8 cellular contexts compared by ENCODE assay signal in genomic region chr3:66378256-66378655, GRCh38.
DNase-seq lines count a peak whose midpoint lies in the region; ATAC-seq and TF ChIP-seq lines count a peak whose summit lies in the region.

No MANE protein-coding gene starts in this region.

- H3K4me1 ChIP-seq in left ventricle myocardium inferior (peaks cover 22% of the 10 kb centered on the region), stomach (peaks cover 0 to 25% (median 12%) of the 10 kb centered on the region in 4 donors)

- H3K36me3 ChIP-seq in left ventricle myocardium inferior (peaks cover 76% of the 10 kb centered on the region), stomach (peaks cover 45 to 99% (median 88%) of the 10 kb centered on the region in 4 donors)

- H3K4me3 Mint-ChIP-seq in endothelial cell (ENCODE audit: unreplicated experiment): no peak overlapping the region

- no peak for TF ChIP-seq POLR2A in stomach (IDR thresholded peaks at IDR 0.05)

- 73 to 89% (median 78%) methylated on average over 5 of the region's 5 CpGs for WGBS in stomach, 5 donors

- H3K9me3 ChIP-seq in left ventricle myocardium inferior (replicated peaks) (no peaks in the 10 kb centered on the region), stomach (no peaks in the 10 kb centered on the region)

- H3K27me3 Mint-ChIP-seq in endothelial cell (ENCODE audit: unreplicated experiment): peaks cover 2% of the 10 kb centered on the region

- no peaks in the 10 kb centered on the region for H3K9me3 Mint-ChIP-seq in endothelial cell (ENCODE audit: unreplicated experiment)

- DNase-seq in left ventricle myocardium inferior (no peak), left cardiac atrium (no peak), endothelial cell (ENCODE audit: low spot score) (peak; percentile 55), HK-2 (ENCODE audit: unreplicated experiment) (no peak), stomach (no peak)
- peak; percentile 25 for DNase-seq in activated CD4-positive, CD25-positive, alpha-beta regulatory T cell treated with anti-CD3 and anti-CD28 coated beads, Interleukin-2, amount 50 U/mL, for 16 hours (ENCODE audit: low read depth, low spot score)
- peak; percentile 14 for DNase-seq in stimulated activated CD4-positive, alpha-beta T cell treated with anti-CD3 and anti-CD28 coated beads, Interleukin-12 subunit alpha, Interleukin-12 subunit beta, amount 100 ng/mL, for 4 hours

- intact Hi-C loops in left ventricle myocardium inferior (cut with micrococcal nuclease): no loop called here
- intact Hi-C loops in left cardiac atrium (cut with DNase I): no loop called here
- intact Hi-C loops in stomach (cut with DNase I; ENCODE audit: low total_unique reads): no loop called here

- H3K27ac ChIP-seq in left ventricle myocardium inferior (replicated peaks): no peak overlapping the region
- H3K27ac ChIP-seq in stomach: peak overlapping the region in 2 of 5 donors; percentile 20 to 57

- no peak for ATAC-seq in left cardiac atrium
- ATAC-seq in HG02870 (IDR thresholded peaks at IDR 0.05; ENCODE audit: unreplicated experiment): no peak

- no peaks in the 10 kb centered on the region for H3K27me3 ChIP-seq in left ventricle myocardium inferior (ENCODE audit: low read depth)
- H3K27me3 ChIP-seq in stomach: no peaks in the 10 kb centered on the region

- H3K4me1 Mint-ChIP-seq in endothelial cell (ENCODE audit: unreplicated experiment): no peaks in the 10 kb centered on the region

- no peak for TF ChIP-seq EP300 in stomach (IDR thresholded peaks at IDR 0.05)

- peak; percentile 57 for TF ChIP-seq CTCF in left ventricle myocardium inferior (IDR thresholded peaks at IDR 0.05; ENCODE audit: borderline replicate concordance)
- TF ChIP-seq CTCF in endothelial cell (IDR thresholded peaks at IDR 0.05; ENCODE audit: unreplicated experiment): peak; percentile 91
- no peak for TF ChIP-seq CTCF in stomach (IDR thresholded peaks at IDR 0.05)

- H3K4me3 ChIP-seq in left ventricle myocardium inferior: no peak overlapping the region
- H3K4me3 ChIP-seq in stomach: no peak overlapping the region

- H3K27ac Mint-ChIP-seq in endothelial cell (ENCODE audit: unreplicated experiment): no peak overlapping the region

- H3K36me3 Mint-ChIP-seq in endothelial cell (ENCODE audit: low read depth, unreplicated experiment): peaks cover 27% of the 10 kb centered on the region

Comparison
In these comparisons a context has a peak if more than half of its experiments do, and no peak if none do; other contexts are left out.
1. DNase-seq: peak in activated CD4-positive, CD25-positive, alpha-beta regulatory T cell treated with anti-CD3 and anti-CD28 coated beads, Interleukin-2, amount 50 U/mL, for 16 hours (single experiment), endothelial cell (single experiment) and stimulated activated CD4-positive, alpha-beta T cell treated with anti-CD3 and anti-CD28 coated beads, Interleukin-12 subunit alpha, Interleukin-12 subunit beta, amount 100 ng/mL, for 4 hours (single experiment); none in left ventricle myocardium inferior (single experiment), left cardiac atrium (single experiment), HK-2 (single experiment) and stomach (single experiment).
2. CTCF ChIP-seq: peak in left ventricle myocardium inferior (single experiment) and endothelial cell (single experiment); none in stomach (0 of 7).